ENCODE assay signal across 1 cellular context in the genomic region with DNA sequence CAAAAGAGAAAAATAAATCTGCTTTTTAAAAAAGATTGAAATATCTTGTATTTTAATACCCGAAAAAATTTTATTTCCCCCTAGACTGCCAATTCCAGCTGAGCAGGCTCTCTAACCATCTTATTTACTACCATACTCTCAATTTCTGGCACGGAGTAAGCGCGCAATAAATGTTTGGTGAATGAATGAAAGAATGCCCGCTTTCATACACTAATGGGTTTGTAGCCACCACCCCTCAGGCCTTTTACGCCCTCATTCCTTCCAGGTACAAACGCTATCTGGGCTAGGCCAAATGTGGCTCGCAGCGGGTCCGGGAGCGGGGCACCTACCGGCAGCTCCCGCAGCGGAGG.
TF ChIP-seq lines count a peak whose summit lies in the region.

No MANE protein-coding gene starts in this region.

TF ChIP-seq in IMR-90, 13 proteins besides CTCF, POLR2A, EP300 and RAD21:
- TF ChIP-seq FOS (IDR thresholded peaks at IDR 0.05; ENCODE audit: low read depth, low read length) = no peak
- TF ChIP-seq CHD1 (IDR thresholded peaks at IDR 0.05; ENCODE audit: low read depth, low read length) = no peak
- no peak for TF ChIP-seq NFE2L2 (IDR thresholded peaks at IDR 0.05; ENCODE audit: low read depth, low read length)
- TF ChIP-seq RFX5 (IDR thresholded peaks at IDR 0.05; ENCODE audit: low read depth, low read length) = no peak
- TF ChIP-seq MXI1 (IDR thresholded peaks at IDR 0.05; ENCODE audit: borderline replicate concordance, low read depth, low read length) = no peak
- no peak for TF ChIP-seq MAFK (IDR thresholded peaks at IDR 0.05; ENCODE audit: low read depth, low read length)
- TF ChIP-seq, protein P1, sequence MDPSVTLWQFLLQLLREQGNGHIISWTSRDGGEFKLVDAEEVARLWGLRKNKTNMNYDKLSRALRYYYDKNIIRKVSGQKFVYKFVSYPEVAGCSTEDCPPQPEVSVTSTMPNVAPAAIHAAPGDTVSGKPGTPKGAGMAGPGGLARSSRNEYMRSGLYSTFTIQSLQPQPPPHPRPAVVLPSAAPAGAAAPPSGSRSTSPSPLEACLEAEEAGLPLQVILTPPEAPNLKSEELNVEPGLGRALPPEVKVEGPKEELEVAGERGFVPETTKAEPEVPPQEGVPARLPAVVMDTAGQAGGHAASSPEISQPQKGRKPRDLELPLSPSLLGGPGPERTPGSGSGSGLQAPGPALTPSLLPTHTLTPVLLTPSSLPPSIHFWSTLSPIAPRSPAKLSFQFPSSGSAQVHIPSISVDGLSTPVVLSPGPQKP (IDR thresholded peaks at IDR 0.05; ENCODE audit: borderline replicate concordance, low read depth, low read length) = no peak
- TF ChIP-seq CEBPB (IDR thresholded peaks at IDR 0.05; ENCODE audit: low read depth, low read length) = no peak
- TF ChIP-seq MAZ (IDR thresholded peaks at IDR 0.05; ENCODE audit: borderline replicate concordance, low read depth, low read length) = no peak
- no peak for TF ChIP-seq SMC3 (IDR thresholded peaks at IDR 0.05; ENCODE audit: low read depth, low read length)
- TF ChIP-seq BHLHE40 (IDR thresholded peaks at IDR 0.05; ENCODE audit: low read depth, low read length) = no peak
- TF ChIP-seq, protein P2, sequence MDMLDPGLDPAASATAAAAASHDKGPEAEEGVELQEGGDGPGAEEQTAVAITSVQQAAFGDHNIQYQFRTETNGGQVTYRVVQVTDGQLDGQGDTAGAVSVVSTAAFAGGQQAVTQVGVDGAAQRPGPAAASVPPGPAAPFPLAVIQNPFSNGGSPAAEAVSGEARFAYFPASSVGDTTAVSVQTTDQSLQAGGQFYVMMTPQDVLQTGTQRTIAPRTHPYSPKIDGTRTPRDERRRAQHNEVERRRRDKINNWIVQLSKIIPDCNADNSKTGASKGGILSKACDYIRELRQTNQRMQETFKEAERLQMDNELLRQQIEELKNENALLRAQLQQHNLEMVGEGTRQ (IDR thresholded peaks at IDR 0.05; ENCODE audit: low read depth, low read length) = no peak
